In the genomic region with DNA sequence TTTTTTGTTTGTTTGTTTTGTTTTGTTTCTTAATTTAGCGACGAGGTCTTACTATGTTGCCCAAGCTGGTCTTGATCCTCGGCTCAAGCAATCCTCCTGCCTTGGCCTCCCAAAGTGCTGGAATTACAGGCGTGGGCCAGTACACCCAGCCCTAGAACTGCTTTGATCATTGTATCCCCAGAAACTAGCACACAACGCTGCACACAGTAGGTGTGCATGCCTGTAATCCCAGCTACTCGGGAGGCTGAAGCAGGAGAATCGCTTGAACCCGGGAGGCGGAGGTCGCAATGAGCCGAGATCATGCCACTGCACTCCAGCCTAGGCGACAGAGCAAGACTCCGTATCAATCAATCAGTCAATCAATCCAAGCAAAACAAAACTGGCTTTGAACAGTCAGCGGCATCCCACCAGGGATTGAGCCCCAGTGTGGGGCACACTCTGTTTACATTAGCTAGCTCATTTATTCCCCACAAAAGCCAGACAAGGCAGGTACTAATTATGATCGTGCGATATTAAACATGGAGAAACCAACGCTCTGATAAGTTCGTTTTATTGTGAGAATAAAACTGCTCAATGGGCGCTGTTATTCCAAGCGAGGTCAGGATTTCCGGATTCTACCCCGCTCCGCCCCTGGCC, we compare ENCODE assay signal across 8 cellular contexts. TPM values are rescaled to one million over a fixed set of nuclear protein-coding genes. Genes with fewer than 3 reads are reported as not detected.
DNase-seq lines count a peak whose midpoint lies in the region; ATAC-seq, FAIRE-seq and TF ChIP-seq lines count a peak whose summit lies in the region.

No MANE protein-coding gene starts in this region.

- H3K79me2 ChIP-seq in keratinocyte (ENCODE audit: control insufficient read depth, insufficient read depth, low read length) = peaks cover 41% of the 10 kb centered on the region

- peaks cover 3% of the 10 kb centered on the region for H3K9me1 ChIP-seq in keratinocyte (ENCODE audit: control insufficient read depth, extremely low read depth, insufficient read depth, low read length)

- H3K4me1 Mint-ChIP-seq in CD4-positive, alpha-beta T cell (ENCODE audit: low read depth) = peaks cover 34% of the 10 kb centered on the region
- H3K4me1 Mint-ChIP-seq in HFFc6 (ENCODE audit: low read depth) = peaks cover 30% of the 10 kb centered on the region
- peaks cover 23% of the 10 kb centered on the region for H3K4me1 Mint-ChIP-seq in activated naive CD8-positive, alpha-beta T cell (ENCODE audit: low read depth)

- CTCF ChIA-PET in CD4-positive, alpha-beta T cell (lab: Charles Lee) = no interaction called here

- H3K9ac ChIP-seq in keratinocyte (ENCODE audit: control insufficient read depth, extremely low read depth, insufficient read depth, low read length) = peak overlapping the region; percentile 75

- no peak for TF ChIP-seq CTCF in CD4-positive, alpha-beta T cell (IDR thresholded peaks at IDR 0.05)
- TF ChIP-seq CTCF in HFFc6 (IDR thresholded peaks at IDR 0.05) (no peak), keratinocyte (optimal IDR thresholded peaks at IDR 0.05 in 1 of 3, IDR thresholded peaks at IDR 0.05 in 1 of 3, conservative IDR thresholded peaks at IDR 0.05 in 1 of 3; ENCODE audit: extremely low read depth in 1 of 3, insufficient read depth in 2 of 3, low read length in 3 of 3) (no peak)

- 44% methylated on average over 23 of the region's 23 CpGs for WGBS in thymus

- H2AFZ ChIP-seq in keratinocyte (ENCODE audit: control insufficient read depth, low read length) = peak overlapping the region; percentile 90

- no peaks in the 10 kb centered on the region for H3K9me3 ChIP-seq in CD4-positive, alpha-beta T cell (ENCODE audit: control insufficient read depth, low read length)
- H3K9me3 ChIP-seq in keratinocyte (ENCODE audit: control insufficient read depth, low read depth, low read length) (no peaks in the 10 kb centered on the region), thymus (ENCODE audit: control insufficient read depth) (no peaks in the 10 kb centered on the region)

- dilution Hi-C loops in keratinocyte (cut with MboI; ENCODE audit: extremely low pct_ligation_motif_present, low sequenced_read_pairs) = no loop called here

- no peaks in the 10 kb centered on the region for H3K27me3 Mint-ChIP-seq in CD4-positive, alpha-beta T cell
- H3K27me3 Mint-ChIP-seq in HFFc6 (ENCODE audit: insufficient read depth) = peaks cover 12% of the 10 kb centered on the region
- H3K27me3 Mint-ChIP-seq in activated naive CD8-positive, alpha-beta T cell = no peaks in the 10 kb centered on the region

- ATAC-seq in CD4-positive, alpha-beta T cell (ENCODE audit: poor library complexity) = no peak
- ATAC-seq in HG03039 (IDR thresholded peaks at IDR 0.05; ENCODE audit: unreplicated experiment) = no peak

- H3K4me3 ChIP-seq in keratinocyte (ENCODE audit: control insufficient read depth in 2 of 3, extremely low read depth in 1 of 3, insufficient read depth in 2 of 3, low read depth in 1 of 3, low read length in 3 of 3) = peak overlapping the region; percentile 24 to 79 (median 61)
- H3K4me3 ChIP-seq in thymus (ENCODE audit: low read length) = peak overlapping the region; percentile 62

- H3K27ac ChIP-seq in CD4-positive, alpha-beta T cell (ENCODE audit: low read depth, low read length) = peak overlapping the region; percentile 75
- H3K27ac ChIP-seq in keratinocyte (ENCODE audit: control insufficient read depth, insufficient read depth, low read length) = peak overlapping the region; percentile 71
- H3K27ac ChIP-seq in thymus (ENCODE audit: low read depth) = peak overlapping the region; percentile 89

- peaks cover 26% of the 10 kb centered on the region for H3K36me3 Mint-ChIP-seq in CD4-positive, alpha-beta T cell (ENCODE audit: low read depth)
- H3K36me3 Mint-ChIP-seq in HFFc6 (ENCODE audit: low read depth) = peaks cover 26% of the 10 kb centered on the region
- peaks cover 3% of the 10 kb centered on the region for H3K36me3 Mint-ChIP-seq in activated naive CD8-positive, alpha-beta T cell

- POLR2A ChIA-PET in CD4-positive, alpha-beta T cell (lab: Charles Lee) = interaction anchor here (1.0 to 1.7 kb wide), 3 partner anchors 19 to 122 kb away, joined by 3 to 6 read pairs (median 5); a partner anchor contains a TSS

- no peaks in the 10 kb centered on the region for H3K9me3 Mint-ChIP-seq in CD4-positive, alpha-beta T cell
- no peaks in the 10 kb centered on the region for H3K9me3 Mint-ChIP-seq in HFFc6
- no peaks in the 10 kb centered on the region for H3K9me3 Mint-ChIP-seq in activated naive CD8-positive, alpha-beta T cell (ENCODE audit: low read depth)

- H3K27me3 ChIP-seq in CD4-positive, alpha-beta T cell (ENCODE audit: control insufficient read depth, insufficient read depth, low read length) = no peaks in the 10 kb centered on the region
- H3K27me3 ChIP-seq in keratinocyte (ENCODE audit: control insufficient read depth, extremely low read depth, insufficient read depth, low read length) (no peaks in the 10 kb centered on the region), thymus (ENCODE audit: control insufficient read depth, insufficient read depth) (no peaks in the 10 kb centered on the region)

- H3K4me1 ChIP-seq in keratinocyte (ENCODE audit: control insufficient read depth, extremely low read depth, insufficient read depth, low read length) (peaks cover 10% of the 10 kb centered on the region), thymus (ENCODE audit: control insufficient read depth, insufficient read depth, low read length) (peaks cover 8% of the 10 kb centered on the region)

- DNase-seq in CD4-positive, alpha-beta T cell = peak in 1 of 10 experiments; percentile 32
- DNase-seq in HFFc6 = no peak
- DNase-seq in keratinocyte (ENCODE audit: low read depth, low spot score) = no peak
- no peak for DNase-seq in DMS53 (lab: John Stamatoyannopoulos, UW)
- DNase-seq in A172 (ENCODE audit: low spot score) = no peak

- intact Hi-C loops in CD4-positive, alpha-beta T cell (cut with DNase I, micrococcal nuclease) = loop anchor here (1.0 to 5.0 kb wide), 6 partner anchors 20 to 452 kb away; a partner anchor contains a TSS

- H3K27ac Mint-ChIP-seq in CD4-positive, alpha-beta T cell = peak overlapping the region; percentile 87
- peak overlapping the region; percentile 85 for H3K27ac Mint-ChIP-seq in HFFc6
- H3K27ac Mint-ChIP-seq in activated naive CD8-positive, alpha-beta T cell = peak overlapping the region; percentile 84

- peaks cover 5% of the 10 kb centered on the region for H4K20me1 ChIP-seq in keratinocyte (ENCODE audit: control insufficient read depth, extremely low read depth, insufficient read depth, low read length)

- peaks cover 2 to 10% of the 10 kb centered on the region in 2 experiments for H3K36me3 ChIP-seq in keratinocyte (ENCODE audit: control insufficient read depth in 2 of 2, extremely low read depth in 1 of 2, insufficient read depth in 2 of 2, low read length in 2 of 2)
- peaks cover 19% of the 10 kb centered on the region for H3K36me3 ChIP-seq in thymus (ENCODE audit: control insufficient read depth, insufficient read depth)

- H3K4me3 Mint-ChIP-seq in CD4-positive, alpha-beta T cell = peak overlapping the region; percentile 85
- H3K4me3 Mint-ChIP-seq in HFFc6 = peak overlapping the region; percentile 85
- peak overlapping the region; percentile 87 for H3K4me3 Mint-ChIP-seq in activated naive CD8-positive, alpha-beta T cell

- peak overlapping the region; percentile 88 for H3K4me2 ChIP-seq in keratinocyte (ENCODE audit: control insufficient read depth, extremely low read depth, insufficient read depth, low read depth, low read length)

- no peak for FAIRE-seq in keratinocyte (lab: Jason Lieb, UNC)

RNA-seq across cellular contexts. Expression of a gene that starts 0.6 kb away (rescaled TPM):
- total RNA-seq in CD4-positive, alpha-beta T cell = 10 to 100 TPM; 57.8 to 62.4 TPM
- 10 to 100 TPM; 33.2 to 39.8 (median 36.7) TPM for total RNA-seq in HFFc6 (2021; fragmentation: NEBNext Ultra II Directional; extraction: Animal tissue kit (Norgen Biotek cat#: 25700))
- polyA plus RNA-seq in keratinocyte (18.2 to 25.3 TPM (median 20.2 TPM) in 3 replicates), thymus (28.4 TPM)
- 11.6 TPM for polyA plus RNA-seq in keratinocyte (2011; ENCODE audit: low read depth)
- 24.5 and 31.2 TPM in 2 replicates for polyA plus RNA-seq in keratinocyte (2011; cell fraction: cytosol; rRNA removed)
- polyA plus RNA-seq in keratinocyte (2011; cell fraction: nucleus; rRNA removed) = 31.2 and 39.7 TPM in 2 replicates
- polyA plus RNA-seq in keratinocyte (2012; ENCODE audit: low replicate concordance) = 39.5 and 44.9 TPM in 2 replicates
- polyA minus RNA-seq in keratinocyte = 26.6 to 37.6 TPM (median 27.9 TPM) in 3 replicates
- 25.3 TPM for polyA minus RNA-seq in keratinocyte (2011; cell fraction: cytosol; rRNA and poly(A)+ RNA removed)
- polyA minus RNA-seq in keratinocyte (2011; cell fraction: nucleus; rRNA and poly(A)+ RNA removed) = 11.6 and 15.4 TPM in 2 replicates
- 58.0 and 59.3 TPM in 2 replicates for total RNA-seq in A172 (2014; rRNA removed; shearing (Covaris generic))

RNA-seq across cellular contexts. Expression of a gene that starts 19.8 kb away (rescaled TPM):
- 1 to 10 TPM; 2.8 to 2.9 TPM for total RNA-seq in CD4-positive, alpha-beta T cell
- total RNA-seq in HFFc6 (2021; fragmentation: NEBNext Ultra II Directional; extraction: Animal tissue kit (Norgen Biotek cat#: 25700)) = 10 to 100 TPM; 14.5 to 21.1 (median 16.5) TPM
- polyA plus RNA-seq in keratinocyte (3.0 to 8.8 TPM (median 4.1 TPM) in 3 replicates), thymus (2.1 TPM)
- 3.4 TPM for polyA plus RNA-seq in keratinocyte (2011; ENCODE audit: low read depth)
- 1.8 and 5.4 TPM in 2 replicates for polyA plus RNA-seq in keratinocyte (2011; cell fraction: cytosol; rRNA removed)
- 3.9 and 4.0 TPM in 2 replicates for polyA plus RNA-seq in keratinocyte (2011; cell fraction: nucleus; rRNA removed)
- 2.4 and 8.4 TPM in 2 replicates for polyA plus RNA-seq in keratinocyte (2012; ENCODE audit: low replicate concordance)
- polyA minus RNA-seq in keratinocyte = 0.79 to 1.5 TPM (median 1.1 TPM) in 3 replicates
- polyA minus RNA-seq in keratinocyte (2011; cell fraction: cytosol; rRNA and poly(A)+ RNA removed) = 7.1 TPM
- polyA minus RNA-seq in keratinocyte (2011; cell fraction: nucleus; rRNA and poly(A)+ RNA removed) = 2.1 and 2.4 TPM in 2 replicates
- total RNA-seq in A172 (2014; rRNA removed; shearing (Covaris generic)) = 44.3 and 68.4 TPM in 2 replicates

RNA-seq across cellular contexts. Expression of a gene that starts 28.8 kb away (rescaled TPM):
- 10 to 100 TPM; 18.4 to 19.3 TPM for total RNA-seq in CD4-positive, alpha-beta T cell
- total RNA-seq in HFFc6 (2021; fragmentation: NEBNext Ultra II Directional; extraction: Animal tissue kit (Norgen Biotek cat#: 25700)) = 10 to 100 TPM; 29.4 to 36.8 (median 35.2) TPM
- polyA plus RNA-seq in keratinocyte (16.0 to 22.8 TPM (median 22.8 TPM) in 3 replicates), thymus (20.5 TPM)
- 4.8 TPM for polyA plus RNA-seq in keratinocyte (2011; ENCODE audit: low read depth)
- polyA plus RNA-seq in keratinocyte (2011; cell fraction: cytosol; rRNA removed) = 15.7 and 16.5 TPM in 2 replicates
- 25.1 and 29.0 TPM in 2 replicates for polyA plus RNA-seq in keratinocyte (2011; cell fraction: nucleus; rRNA removed)
- 13.1 and 17.1 TPM in 2 replicates for polyA plus RNA-seq in keratinocyte (2012; ENCODE audit: low replicate concordance)
- polyA minus RNA-seq in keratinocyte = 23.3 to 36.5 TPM (median 23.9 TPM) in 3 replicates
- polyA minus RNA-seq in keratinocyte (2011; cell fraction: cytosol; rRNA and poly(A)+ RNA removed) = 27.6 TPM
- polyA minus RNA-seq in keratinocyte (2011; cell fraction: nucleus; rRNA and poly(A)+ RNA removed) = 20.5 and 21.3 TPM in 2 replicates
- total RNA-seq in A172 (2014; rRNA removed; shearing (Covaris generic)) = 71.3 and 74.8 TPM in 2 replicates

RNA-seq across cellular contexts. Expression of a gene that starts 29.0 kb away (rescaled TPM):
- total RNA-seq in CD4-positive, alpha-beta T cell = 10 to 100 TPM; 36.7 to 38.2 TPM
- total RNA-seq in HFFc6 (2021; fragmentation: NEBNext Ultra II Directional; extraction: Animal tissue kit (Norgen Biotek cat#: 25700)) = 10 to 100 TPM; 34.7 to 43.5 (median 37.1) TPM
- polyA plus RNA-seq in keratinocyte (17.2 to 31.3 TPM (median 26.9 TPM) in 3 replicates), thymus (23.5 TPM)
- polyA plus RNA-seq in keratinocyte (2011; ENCODE audit: low read depth) = 24.3 TPM
- polyA plus RNA-seq in keratinocyte (2011; cell fraction: cytosol; rRNA removed) = 19.2 and 24.2 TPM in 2 replicates
- 17.7 and 18.7 TPM in 2 replicates for polyA plus RNA-seq in keratinocyte (2011; cell fraction: nucleus; rRNA removed)
- polyA plus RNA-seq in keratinocyte (2012; ENCODE audit: low replicate concordance) = 27.4 and 46.2 TPM in 2 replicates
- polyA minus RNA-seq in keratinocyte = 11.8 to 29.7 TPM (median 18.2 TPM) in 3 replicates
- 15.3 TPM for polyA minus RNA-seq in keratinocyte (2011; cell fraction: cytosol; rRNA and poly(A)+ RNA removed)
- polyA minus RNA-seq in keratinocyte (2011; cell fraction: nucleus; rRNA and poly(A)+ RNA removed) = 8.2 and 16.5 TPM in 2 replicates
- total RNA-seq in A172 (2014; rRNA removed; shearing (Covaris generic)) = 42.0 and 48.2 TPM in 2 replicates

RNA-seq across cellular contexts. Expression of a gene that starts 41.0 kb away (rescaled TPM):
- total RNA-seq in CD4-positive, alpha-beta T cell = 1 to 10 TPM; 1.5 to 2.1 TPM
- under 1 TPM in 4 of 6 experiments, not detected in 2; 0.21 to 0.40 (median 0.26) TPM for total RNA-seq in HFFc6 (2021; fragmentation: NEBNext Ultra II Directional; extraction: Animal tissue kit (Norgen Biotek cat#: 25700))
- polyA plus RNA-seq in keratinocyte (0.09 to 0.22 TPM in 2 of 3 replicates, not detected in the other), thymus (1.2 TPM)
- 0.61 TPM for polyA plus RNA-seq in keratinocyte (2011; ENCODE audit: low read depth)
- 0.11 TPM in 1 of 2 replicates, not detected in the other for polyA plus RNA-seq in keratinocyte (2011; cell fraction: cytosol; rRNA removed)
- 0.48 and 1.1 TPM in 2 replicates for polyA plus RNA-seq in keratinocyte (2011; cell fraction: nucleus; rRNA removed)
- 0.59 and 0.74 TPM in 2 replicates for polyA plus RNA-seq in keratinocyte (2012; ENCODE audit: low replicate concordance)
- 0.32 TPM in 1 of 3 replicates, not detected in the others for polyA minus RNA-seq in keratinocyte
- not detected for polyA minus RNA-seq in keratinocyte (2011; cell fraction: cytosol; rRNA and poly(A)+ RNA removed)
- 0.93 TPM in 1 of 2 replicates, not detected in the other for polyA minus RNA-seq in keratinocyte (2011; cell fraction: nucleus; rRNA and poly(A)+ RNA removed)
- not detected in 2 replicates for total RNA-seq in A172 (2014; rRNA removed; shearing (Covaris generic))

Comparison
In these comparisons a context has a peak if more than half of its experiments do, and no peak if none do; other contexts are left out.
1. RNA of a gene that starts 19.8 kb away (total RNA-seq): 44.3 to 68.4 TPM in A172 and 14.5 to 21.1 TPM in HFFc6; 2.8 to 2.9 TPM in CD4-positive, alpha-beta T cell; every median in the first group is over 4 times any median in the second.
2. Peak in every context shown above with its lines, with median percentiles within 50 percentile points of each other: H3K27ac ChIP-seq, H3K27ac Mint-ChIP-seq and H3K4me3 Mint-ChIP-seq.